ENCODE assay signal across 8 cellular contexts in genomic region chr6:42043787-42044475, GRCh38. TPM values are rescaled to one million over a fixed set of nuclear protein-coding genes. Genes with fewer than 3 reads are reported as not detected.
DNase-seq lines count a peak whose midpoint lies in the region; ATAC-seq lines count a peak whose summit lies in the region.

No MANE protein-coding gene starts in this region.

- no peak overlapping the region for H3K23ac ChIP-seq in mesendoderm (ENCODE audit: low read length)

- H3K36me3 ChIP-seq in mesendoderm (ENCODE audit: control insufficient read depth, insufficient read depth, low read length): no peaks in the 10 kb centered on the region

- no peak overlapping the region for H2BK5ac ChIP-seq in mesendoderm (ENCODE audit: low read length)

- no peak overlapping the region for H2BK120ac ChIP-seq in mesendoderm (ENCODE audit: low read depth, low read length)

- no peaks in the 10 kb centered on the region for H3K79me2 ChIP-seq in mesendoderm (ENCODE audit: control insufficient read depth, insufficient read depth, low read length)

- no peak overlapping the region for H3K4me3 ChIP-seq in mesendoderm (ENCODE audit: low read length)

- H2BK15ac ChIP-seq in mesendoderm (replicated peaks; ENCODE audit: low read depth): no peak overlapping the region

- no peak overlapping the region for H3K4me2 ChIP-seq in mesendoderm (ENCODE audit: low read length)

- H4K5ac ChIP-seq in mesendoderm (ENCODE audit: low read length): no peak overlapping the region

- H3K27me3 ChIP-seq in mesendoderm (ENCODE audit: insufficient read depth, low read length, poor library complexity): peaks cover 22% of the 10 kb centered on the region

- no peak overlapping the region for H3K18ac ChIP-seq in mesendoderm (ENCODE audit: low read length)

- no CpG with 5 or more reads among the region's 21 CpGs for WGBS in mesendoderm (ENCODE audit: extremely low coverage, insufficient coverage, low lambda C conversion rate)

- peak overlapping the region; percentile 20 for H3K9ac ChIP-seq in mesendoderm (ENCODE audit: low read length)

- H3K4ac ChIP-seq in mesendoderm (ENCODE audit: low read depth, low read length): no peak overlapping the region

- H3K56ac ChIP-seq in mesendoderm (ENCODE audit: low read length): no peak overlapping the region

- no peak overlapping the region for H4K8ac ChIP-seq in mesendoderm (ENCODE audit: low read depth, low read length)

- H2AK5ac ChIP-seq in mesendoderm (ENCODE audit: low read length): no peak overlapping the region

- peak; percentile 77 for DNase-seq in ACHN
- DNase-seq in HT-29 (ENCODE audit: low spot score): peak; percentile 95
- peak; percentile 66 for DNase-seq in NK-92 treated with Interleukin-12 subunit alpha and Interleukin-12 subunit beta, amount 100 ng/mL, for 24 hours (lab: John Stamatoyannopoulos, UW)
- DNase-seq in activated CD8-positive, alpha-beta memory T cell treated with anti-CD3 and anti-CD28 coated beads for 1 hour (ENCODE audit: extremely low read depth in 1 of 2, low read depth in 1 of 2): peak; percentile 87 to 90
- peak; percentile 95 for DNase-seq in effector CD4-positive, alpha-beta T cell
- DNase-seq in mesendoderm: peak; percentile 88
- DNase-seq in stimulated activated CD8-positive, alpha-beta memory T cell treated with anti-CD3 and anti-CD28 coated beads, Interleukin-15, amount 100 ng/mL, for 4 hours (ENCODE audit: low read depth in 2 of 2): peak; percentile 72 to 85

- in situ Hi-C loops in ACHN (cut with HindIII; ENCODE audit: low pct_ligation_motif_present, low pct_unique_long_range_greater_than_20kb, low sequenced_read_pairs): no loop called here

- no peak overlapping the region for H3K27ac ChIP-seq in mesendoderm (ENCODE audit: low read depth, low read length)

- ATAC-seq in GM18873 (IDR thresholded peaks at IDR 0.05; ENCODE audit: low FRiP score, unreplicated experiment): peak; percentile 35

- no peaks in the 10 kb centered on the region for H3K79me1 ChIP-seq in mesendoderm (ENCODE audit: low read length)

- H3K4me1 ChIP-seq in mesendoderm (ENCODE audit: control insufficient read depth, low read depth, low read length): peaks cover 6% of the 10 kb centered on the region

RNA-seq across cellular contexts. Expression of gene TAF8, which starts 6.4 kb away (rescaled TPM):
- total RNA-seq in HT-29 (2014; rRNA removed; shearing (Covaris generic)): 18.6 and 22.8 TPM in 2 replicates
- polyA plus RNA-seq in mesendoderm (2013, experiment 1 of 2): 18.5 TPM
- polyA plus RNA-seq in mesendoderm (2013, experiment 2 of 2): 19.3 TPM
